2 cellular contexts compared by ENCODE assay signal in genomic region chr17:48426019-48426418, GRCh38.
TF ChIP-seq lines count a peak whose summit lies in the region.

No MANE protein-coding gene starts in this region.

TF ChIP-seq in HCT116, 20 proteins besides CTCF, POLR2A, EP300 and RAD21:
- TF ChIP-seq SRF (IDR thresholded peaks at IDR 0.05; ENCODE audit: low read depth) (no peak), EZH2 (IDR thresholded peaks at IDR 0.05) (no peak), POLR2AphosphoS5 (IDR thresholded peaks at IDR 0.05; ENCODE audit: low read depth, low read length) (no peak)

TF ChIP-seq in HepG2, 621 proteins besides CTCF, POLR2A, EP300 and RAD21:
- no peak for TF ChIP-seq E2F1 (CRISPR knock-in tag; IDR thresholded peaks at IDR 0.05)
- TF ChIP-seq ZSCAN30 (CRISPR knock-in tag; IDR thresholded peaks at IDR 0.05) = no peak
- no peak for TF ChIP-seq TOE1 (CRISPR knock-in tag; IDR thresholded peaks at IDR 0.05)
- TF ChIP-seq ZKSCAN8 (CRISPR knock-in tag; IDR thresholded peaks at IDR 0.05; ENCODE audit: borderline replicate concordance) = no peak
- TF ChIP-seq RARA (CRISPR knock-in tag; IDR thresholded peaks at IDR 0.05) = no peak
- no peak for TF ChIP-seq ZNF703 (CRISPR knock-in tag; IDR thresholded peaks at IDR 0.05; ENCODE audit: borderline replicate concordance)
- TF ChIP-seq SMAD1 (CRISPR knock-in tag; IDR thresholded peaks at IDR 0.05; ENCODE audit: borderline replicate concordance, low read depth) = no peak
- no peak for TF ChIP-seq ZNF607 (CRISPR knock-in tag; IDR thresholded peaks at IDR 0.05; ENCODE audit: borderline replicate concordance)
- TF ChIP-seq CREB3 (CRISPR knock-in tag; IDR thresholded peaks at IDR 0.05) = no peak
- no peak for TF ChIP-seq ARNTL (CRISPR knock-in tag; IDR thresholded peaks at IDR 0.05)
- TF ChIP-seq YEATS2 (CRISPR knock-in tag; IDR thresholded peaks at IDR 0.05; ENCODE audit: borderline replicate concordance) = no peak
- TF ChIP-seq ZFP82 (CRISPR knock-in tag; IDR thresholded peaks at IDR 0.05; ENCODE audit: borderline replicate concordance) = no peak
- no peak for TF ChIP-seq FOXO1 (CRISPR knock-in tag; IDR thresholded peaks at IDR 0.05)
- no peak for TF ChIP-seq LBX2 (CRISPR knock-in tag; IDR thresholded peaks at IDR 0.05; ENCODE audit: borderline replicate concordance)
- TF ChIP-seq ZNF513 (CRISPR knock-in tag; conservative IDR thresholded peaks at IDR 0.05) = no peak
TF ChIP-seq in HepG2: peak in this region for 0.
